ENCODE assay signal across 7 cellular contexts in genomic region chr22:17121235-17122195, GRCh38. TPM values are rescaled to one million over a fixed set of nuclear protein-coding genes. Genes with fewer than 3 reads are reported as not detected.
DNase-seq lines count a peak whose midpoint lies in the region; ATAC-seq and TF ChIP-seq lines count a peak whose summit lies in the region.

Gene TMEM121B (minus strand): TSS chr22:17121360. CDS start chr22:17121127, 233 bp downstream.

- DNase-seq in ELF-1 (ENCODE audit: low read depth, low spot score): peak; percentile 88
- DNase-seq in NCI-H128 (lab: John Stamatoyannopoulos, UW; ENCODE audit: unreplicated experiment): peak; percentile 78
- no peak for DNase-seq in T-helper 17 cell
- no peak for DNase-seq in epithelial cell of proximal tubule (ENCODE audit: low read depth)
- DNase-seq in mesothelial cell of epicardium (ENCODE audit: low spot score in 2 of 2, unreplicated experiment in 2 of 2): peak in 1 of 2 experiments; percentile 53
- DNase-seq in tibial artery: peak in 1 of 2 donors; percentile 49

- H3K27me3 ChIP-seq in tibial artery: peaks cover 0 to 50% of the 10 kb centered on the region in 2 donors

- H3K4me3 Mint-ChIP-seq in T-helper 17 cell: peak within 1 kb of the TSS; percentile 80
- peak within 1 kb of the TSS; percentile 77 for H3K4me3 Mint-ChIP-seq in mesothelial cell of epicardium

- no peaks in the 10 kb centered on the region for H3K9me3 Mint-ChIP-seq in mesothelial cell of epicardium

- H3K4me3 ChIP-seq in epithelial cell of proximal tubule (ENCODE audit: low read depth, low read length): peak within 1 kb of the TSS; percentile 48
- peak within 1 kb of the TSS; percentile 48 to 59 for H3K4me3 ChIP-seq in tibial artery

- H3K4me1 Mint-ChIP-seq in T-helper 17 cell: peaks cover 26% of the 10 kb centered on the region
- H3K4me1 Mint-ChIP-seq in mesothelial cell of epicardium: peaks cover 2% of the 10 kb centered on the region

- no peaks in the 10 kb centered on the region for H3K9me3 ChIP-seq in T-helper 17 cell (ENCODE audit: control insufficient read depth, low read length, poor library complexity, severe bottlenecking)
- H3K9me3 ChIP-seq in tibial artery: no peaks in the 10 kb centered on the region

- no peak for TF ChIP-seq CTCF in epithelial cell of proximal tubule (conservative IDR thresholded peaks at IDR 0.05; ENCODE audit: low read depth, low read length)
- no peak for TF ChIP-seq CTCF in mesothelial cell of epicardium (IDR thresholded peaks at IDR 0.05; ENCODE audit: unreplicated experiment)
- TF ChIP-seq CTCF in tibial artery (IDR thresholded peaks at IDR 0.05): no peak

- peaks cover 10% of the 10 kb centered on the region for H3K27me3 Mint-ChIP-seq in T-helper 17 cell
- peaks cover 58% of the 10 kb centered on the region for H3K27me3 Mint-ChIP-seq in mesothelial cell of epicardium (ENCODE audit: low read depth)

- H3K27ac ChIP-seq in tibial artery: no peak within 1 kb of the TSS

- H3K4me1 ChIP-seq in tibial artery: peaks cover 0 to 18% (median 14%) of the 10 kb centered on the region in 4 donors

- ATAC-seq in T-helper 17 cell: no peak
- no peak for ATAC-seq in GM21825 (IDR thresholded peaks at IDR 0.05; ENCODE audit: unreplicated experiment)

- H3K27ac Mint-ChIP-seq in T-helper 17 cell (no peak within 1 kb of the TSS), mesothelial cell of epicardium (no peak within 1 kb of the TSS)

- intact Hi-C loops in tibial artery (cut with DNase I; ENCODE audit: low total_unique reads): no loop called here

- no peaks in the 10 kb centered on the region for H3K36me3 ChIP-seq in tibial artery

- H3K36me3 Mint-ChIP-seq in T-helper 17 cell (ENCODE audit: low read depth) (no peaks in the 10 kb centered on the region), mesothelial cell of epicardium (no peaks in the 10 kb centered on the region)

RNA-seq across cellular contexts. Expression of gene TMEM121B, which starts in this region (rescaled TPM):
- total RNA-seq in T-helper 17 cell: under 1 TPM in 1 of 2 donors, not detected in 1; 0.20 TPM
- 0.06 and 0.36 TPM in 2 replicates for total RNA-seq in epithelial cell of proximal tubule
- total RNA-seq in mesothelial cell of epicardium: 1.0 to 1.1 TPM (median 1.1 TPM) in 3 replicates

Comparison
In these comparisons a context has a peak if more than half of its experiments do, and no peak if none do; other contexts are left out.
1. DNase-seq: peak in ELF-1 (single experiment) and NCI-H128 (single experiment); none in T-helper 17 cell (0 of 3) and epithelial cell of proximal tubule (single experiment).